1 cellular context compared by ENCODE assay signal in the genomic region with DNA sequence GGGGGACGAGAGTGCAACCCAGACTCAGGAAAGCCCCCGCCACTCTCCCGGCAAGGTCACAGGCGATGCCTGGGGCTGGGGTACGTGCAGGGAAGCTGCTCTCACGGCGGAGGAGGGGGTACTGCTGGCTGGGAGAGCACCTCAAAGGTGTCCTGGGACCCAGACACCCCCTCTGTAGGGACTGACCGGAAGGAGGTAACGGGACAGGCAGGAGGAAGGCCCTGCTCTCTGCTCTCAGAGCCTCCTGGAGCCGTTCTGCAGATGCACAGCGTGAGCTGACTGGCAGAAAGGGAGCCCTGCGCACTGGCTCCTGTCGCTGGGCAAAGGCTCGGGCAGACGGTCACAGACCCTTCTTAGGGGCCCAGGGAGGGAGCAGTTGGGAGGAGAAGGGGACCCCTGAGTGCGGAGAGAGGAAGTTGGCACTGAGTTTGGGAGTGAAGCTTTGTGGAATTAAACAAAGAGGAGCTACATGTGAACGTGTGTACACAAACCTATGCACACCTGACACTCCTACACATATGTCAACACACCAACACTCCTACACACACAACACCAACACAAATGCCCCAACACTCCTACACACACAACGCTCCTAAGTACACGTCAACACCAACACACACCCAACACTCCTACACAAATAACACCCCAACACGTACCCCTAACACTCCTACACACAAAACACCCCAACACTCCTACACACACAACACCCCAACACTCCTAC.
TF ChIP-seq lines count a peak whose summit lies in the region.

No MANE protein-coding gene starts in this region.

TF ChIP-seq in WTC11, 78 proteins besides CTCF, POLR2A, EP300 and RAD21 (continued from another document):
- TF ChIP-seq, protein P1, sequence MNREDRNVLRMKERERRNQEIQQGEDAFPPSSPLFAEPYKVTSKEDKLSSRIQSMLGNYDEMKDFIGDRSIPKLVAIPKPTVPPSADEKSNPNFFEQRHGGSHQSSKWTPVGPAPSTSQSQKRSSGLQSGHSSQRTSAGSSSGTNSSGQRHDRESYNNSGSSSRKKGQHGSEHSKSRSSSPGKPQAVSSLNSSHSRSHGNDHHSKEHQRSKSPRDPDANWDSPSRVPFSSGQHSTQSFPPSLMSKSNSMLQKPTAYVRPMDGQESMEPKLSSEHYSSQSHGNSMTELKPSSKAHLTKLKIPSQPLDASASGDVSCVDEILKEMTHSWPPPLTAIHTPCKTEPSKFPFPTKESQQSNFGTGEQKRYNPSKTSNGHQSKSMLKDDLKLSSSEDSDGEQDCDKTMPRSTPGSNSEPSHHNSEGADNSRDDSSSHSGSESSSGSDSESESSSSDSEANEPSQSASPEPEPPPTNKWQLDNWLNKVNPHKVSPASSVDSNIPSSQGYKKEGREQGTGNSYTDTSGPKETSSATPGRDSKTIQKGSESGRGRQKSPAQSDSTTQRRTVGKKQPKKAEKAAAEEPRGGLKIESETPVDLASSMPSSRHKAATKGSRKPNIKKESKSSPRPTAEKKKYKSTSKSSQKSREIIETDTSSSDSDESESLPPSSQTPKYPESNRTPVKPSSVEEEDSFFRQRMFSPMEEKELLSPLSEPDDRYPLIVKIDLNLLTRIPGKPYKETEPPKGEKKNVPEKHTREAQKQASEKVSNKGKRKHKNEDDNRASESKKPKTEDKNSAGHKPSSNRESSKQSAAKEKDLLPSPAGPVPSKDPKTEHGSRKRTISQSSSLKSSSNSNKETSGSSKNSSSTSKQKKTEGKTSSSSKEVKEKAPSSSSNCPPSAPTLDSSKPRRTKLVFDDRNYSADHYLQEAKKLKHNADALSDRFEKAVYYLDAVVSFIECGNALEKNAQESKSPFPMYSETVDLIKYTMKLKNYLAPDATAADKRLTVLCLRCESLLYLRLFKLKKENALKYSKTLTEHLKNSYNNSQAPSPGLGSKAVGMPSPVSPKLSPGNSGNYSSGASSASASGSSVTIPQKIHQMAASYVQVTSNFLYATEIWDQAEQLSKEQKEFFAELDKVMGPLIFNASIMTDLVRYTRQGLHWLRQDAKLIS (CRISPR knock-in tag; IDR thresholded peaks at IDR 0.05; ENCODE audit: borderline replicate concordance) = no peak
- no peak for TF ChIP-seq TP53 (CRISPR knock-in tag; IDR thresholded peaks at IDR 0.05)
- TF ChIP-seq ZNF416 (CRISPR knock-in tag; IDR thresholded peaks at IDR 0.05) = no peak
- TF ChIP-seq SMAD4 (CRISPR knock-in tag; IDR thresholded peaks at IDR 0.05) = no peak
- TF ChIP-seq, protein P2, sequence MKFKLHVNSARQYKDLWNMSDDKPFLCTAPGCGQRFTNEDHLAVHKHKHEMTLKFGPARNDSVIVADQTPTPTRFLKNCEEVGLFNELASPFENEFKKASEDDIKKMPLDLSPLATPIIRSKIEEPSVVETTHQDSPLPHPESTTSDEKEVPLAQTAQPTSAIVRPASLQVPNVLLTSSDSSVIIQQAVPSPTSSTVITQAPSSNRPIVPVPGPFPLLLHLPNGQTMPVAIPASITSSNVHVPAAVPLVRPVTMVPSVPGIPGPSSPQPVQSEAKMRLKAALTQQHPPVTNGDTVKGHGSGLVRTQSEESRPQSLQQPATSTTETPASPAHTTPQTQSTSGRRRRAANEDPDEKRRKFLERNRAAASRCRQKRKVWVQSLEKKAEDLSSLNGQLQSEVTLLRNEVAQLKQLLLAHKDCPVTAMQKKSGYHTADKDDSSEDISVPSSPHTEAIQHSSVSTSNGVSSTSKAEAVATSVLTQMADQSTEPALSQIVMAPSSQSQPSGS (CRISPR knock-in tag; IDR thresholded peaks at IDR 0.05; ENCODE audit: borderline replicate concordance, low read depth) = no peak
- no peak for TF ChIP-seq MYBL2 (CRISPR knock-in tag; IDR thresholded peaks at IDR 0.05)
- TF ChIP-seq, protein P3, sequence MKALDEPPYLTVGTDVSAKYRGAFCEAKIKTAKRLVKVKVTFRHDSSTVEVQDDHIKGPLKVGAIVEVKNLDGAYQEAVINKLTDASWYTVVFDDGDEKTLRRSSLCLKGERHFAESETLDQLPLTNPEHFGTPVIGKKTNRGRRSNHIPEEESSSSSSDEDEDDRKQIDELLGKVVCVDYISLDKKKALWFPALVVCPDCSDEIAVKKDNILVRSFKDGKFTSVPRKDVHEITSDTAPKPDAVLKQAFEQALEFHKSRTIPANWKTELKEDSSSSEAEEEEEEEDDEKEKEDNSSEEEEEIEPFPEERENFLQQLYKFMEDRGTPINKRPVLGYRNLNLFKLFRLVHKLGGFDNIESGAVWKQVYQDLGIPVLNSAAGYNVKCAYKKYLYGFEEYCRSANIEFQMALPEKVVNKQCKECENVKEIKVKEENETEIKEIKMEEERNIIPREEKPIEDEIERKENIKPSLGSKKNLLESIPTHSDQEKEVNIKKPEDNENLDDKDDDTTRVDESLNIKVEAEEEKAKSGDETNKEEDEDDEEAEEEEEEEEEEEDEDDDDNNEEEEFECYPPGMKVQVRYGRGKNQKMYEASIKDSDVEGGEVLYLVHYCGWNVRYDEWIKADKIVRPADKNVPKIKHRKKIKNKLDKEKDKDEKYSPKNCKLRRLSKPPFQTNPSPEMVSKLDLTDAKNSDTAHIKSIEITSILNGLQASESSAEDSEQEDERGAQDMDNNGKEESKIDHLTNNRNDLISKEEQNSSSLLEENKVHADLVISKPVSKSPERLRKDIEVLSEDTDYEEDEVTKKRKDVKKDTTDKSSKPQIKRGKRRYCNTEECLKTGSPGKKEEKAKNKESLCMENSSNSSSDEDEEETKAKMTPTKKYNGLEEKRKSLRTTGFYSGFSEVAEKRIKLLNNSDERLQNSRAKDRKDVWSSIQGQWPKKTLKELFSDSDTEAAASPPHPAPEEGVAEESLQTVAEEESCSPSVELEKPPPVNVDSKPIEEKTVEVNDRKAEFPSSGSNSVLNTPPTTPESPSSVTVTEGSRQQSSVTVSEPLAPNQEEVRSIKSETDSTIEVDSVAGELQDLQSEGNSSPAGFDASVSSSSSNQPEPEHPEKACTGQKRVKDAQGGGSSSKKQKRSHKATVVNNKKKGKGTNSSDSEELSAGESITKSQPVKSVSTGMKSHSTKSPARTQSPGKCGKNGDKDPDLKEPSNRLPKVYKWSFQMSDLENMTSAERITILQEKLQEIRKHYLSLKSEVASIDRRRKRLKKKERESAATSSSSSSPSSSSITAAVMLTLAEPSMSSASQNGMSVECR (CRISPR knock-in tag; IDR thresholded peaks at IDR 0.05; ENCODE audit: borderline replicate concordance) = no peak
